In the genomic region with DNA sequence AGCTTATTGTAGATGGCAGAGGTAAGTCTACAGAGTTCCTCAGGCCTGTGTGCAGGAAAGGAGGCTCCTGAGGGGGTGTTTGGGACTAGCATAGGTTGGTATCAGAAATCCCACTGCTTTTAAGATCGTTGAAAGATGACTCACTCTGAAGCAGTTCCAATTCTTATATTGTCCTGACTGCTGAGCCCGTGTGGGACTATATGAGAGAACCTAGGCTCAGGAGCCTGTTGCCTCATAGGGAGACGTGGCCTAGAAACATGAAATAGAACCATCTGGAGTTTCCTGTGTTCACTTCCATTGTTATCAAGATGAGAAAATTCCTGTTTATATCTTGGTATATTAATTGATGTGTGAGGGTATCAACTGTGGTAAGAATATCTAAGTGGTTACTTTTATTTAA, we compare ENCODE assay signal across 18 cellular contexts. TPM values are rescaled to one million over a fixed set of nuclear protein-coding genes. Genes with fewer than 3 reads are reported as not detected.
DNase-seq lines count a peak whose midpoint lies in the region; ATAC-seq and TF ChIP-seq lines count a peak whose summit lies in the region.
"Had no signal": no experiment of that assay in that cellular context is flagged by ENCODE, and none has a peak within 500 bp of the region (broad histone marks: within the 10 kb centered on the region; RNA-seq: fewer than 3 reads in every experiment).

No MANE protein-coding gene starts in this region.

- H2AFZ ChIP-seq in osteoblast (ENCODE audit: low read length) = no peak overlapping the region

- H3K4me3 ChIP-seq in cardiac fibroblast (replicated peaks in 1 of 2; ENCODE audit: low read depth in 2 of 2, low read length in 2 of 2) (no peak overlapping the region), osteoblast (ENCODE audit: insufficient read depth, low read length) (no peak overlapping the region), gastroesophageal sphincter (no peak overlapping the region)
- H3K4me3 ChIP-seq: heart right ventricle, thoracic aorta had no signal

- H4K20me1 ChIP-seq in osteoblast (ENCODE audit: insufficient read depth, low read length) = peaks cover 64% of the 10 kb centered on the region

- no peak for TF ChIP-seq EP300 in gastroesophageal sphincter (IDR thresholded peaks at IDR 0.05)

- no peaks in the 10 kb centered on the region for H3K9me3 ChIP-seq in osteoblast (ENCODE audit: low read depth, low read length)
- H3K9me3 ChIP-seq in gastroesophageal sphincter = no peaks in the 10 kb centered on the region
- H3K9me3 ChIP-seq: heart right ventricle, thoracic aorta had no signal

- TF ChIP-seq POLR2A in gastroesophageal sphincter (IDR thresholded peaks at IDR 0.05) = no peak

- H3K27me3 ChIP-seq in osteoblast (ENCODE audit: insufficient read depth, low read length) (no peaks in the 10 kb centered on the region), gastroesophageal sphincter (no peaks in the 10 kb centered on the region)
- H3K27me3 ChIP-seq: heart right ventricle had no signal

- no peak for ATAC-seq in gastroesophageal sphincter
- no peak for ATAC-seq in GM18873 (IDR thresholded peaks at IDR 0.05; ENCODE audit: low FRiP score, unreplicated experiment)
- ATAC-seq: T-cell had no signal

- DNase-seq in ELR (ENCODE audit: low read depth) (peak; percentile 74), M059J (ENCODE audit: low read depth) (peak; percentile 56), cardiac fibroblast (ENCODE audit: low read depth in 2 of 2) (peak; percentile 73 to 88), osteoblast (ENCODE audit: insufficient read length, low spot score, missing footprints) (no peak), NCI-H187 (lab: John Stamatoyannopoulos, UW) (no peak)
- DNase-seq: activated CD4-positive, CD25-positive, alpha-beta regulatory T cell treated with anti-CD3 and anti-CD28 coated beads, Interleukin-2, amount 50 U/mL, for 72 hours; activated CD8-positive, alpha-beta memory T cell treated with anti-CD3 and anti-CD28 coated beads, Interleukin-2, amount 50 U/mL, for 4 hours; activated naive CD8-positive, alpha-beta T cell treated with anti-CD3 and anti-CD28 coated beads, Interleukin-2, amount 10 ng/mL, durations not matched to agents 7 days and 5 days; heart right ventricle; kidney; nephron progenitor cell; retina; T-cell had no signal

- H3K36me3 ChIP-seq in osteoblast (ENCODE audit: insufficient read depth, low read length) (peaks cover 55% of the 10 kb centered on the region), gastroesophageal sphincter (peaks cover 0 to 69% of the 10 kb centered on the region in 2 donors)

- 40 to 57% methylated on average over 1 to 3 of the region's 3 CpGs for WGBS in gastroesophageal sphincter (ENCODE audit: low coverage in 1 of 2), 2 donors

- H3K79me2 ChIP-seq in osteoblast (ENCODE audit: insufficient read depth, low read length) = peaks cover 91% of the 10 kb centered on the region

- no peak for TF ChIP-seq CTCF in cardiac fibroblast (IDR thresholded peaks at IDR 0.05; ENCODE audit: low read depth, low read length)
- no peak for TF ChIP-seq CTCF in osteoblast (IDR thresholded peaks at IDR 0.05; ENCODE audit: extremely low read depth, low read depth, low read length)
- no peak for TF ChIP-seq CTCF in gastroesophageal sphincter (IDR thresholded peaks at IDR 0.05)

- H3K27ac ChIP-seq in osteoblast (ENCODE audit: low read depth, low read length) (peak overlapping the region; percentile 16), gastroesophageal sphincter (no peak overlapping the region)
- H3K27ac ChIP-seq: heart right ventricle, thoracic aorta had no signal

- H3K4me1 ChIP-seq in osteoblast (ENCODE audit: insufficient read depth, low read length) (peaks cover 31% of the 10 kb centered on the region), gastroesophageal sphincter (peaks cover 0 to 48% (median 12%) of the 10 kb centered on the region in 3 donors)

- no peak overlapping the region for H3K4me2 ChIP-seq in osteoblast (ENCODE audit: insufficient read depth, low read length)

RNA-seq across cellular contexts. Expression of a gene that starts 5.7 kb away (rescaled TPM):
- 246 and 380 TPM in 2 replicates for total RNA-seq in M059J (2014; rRNA removed; shearing (Covaris generic))
- total RNA-seq in osteoblast (180 and 200 TPM in 2 replicates), gastroesophageal sphincter (100 to 1,000 TPM; 221 to 258 (median 240) TPM)

RNA-seq across cellular contexts. Expression of a gene that starts 6.7 kb away (rescaled TPM):
- total RNA-seq in M059J (2014; rRNA removed; shearing (Covaris generic)) = 32.3 and 35.3 TPM in 2 replicates
- 11.2 and 15.9 TPM in 2 replicates for total RNA-seq in osteoblast
- total RNA-seq in gastroesophageal sphincter = 10 to 100 TPM; 21.7 to 37.5 (median 30.2) TPM

RNA-seq across cellular contexts. Expression of a gene that starts 25.7 kb away (rescaled TPM):
- 12.8 and 20.5 TPM in 2 replicates for total RNA-seq in M059J (2014; rRNA removed; shearing (Covaris generic))
- total RNA-seq in osteoblast (16.5 and 17.4 TPM in 2 replicates), gastroesophageal sphincter (10 to 100 TPM; 10.6 to 21.0 (median 15.5) TPM)

RNA-seq across cellular contexts. Expression of a gene that starts 37.4 kb away (rescaled TPM):
- not detected in 2 replicates for total RNA-seq in M059J (2014; rRNA removed; shearing (Covaris generic))
- total RNA-seq in osteoblast (not detected in 2 replicates), gastroesophageal sphincter (not detected)
- total RNA-seq: activated naive CD8-positive, alpha-beta T cell treated with anti-CD3 and anti-CD28 coated beads, Interleukin-2, amount 10 ng/mL, durations not matched to agents 7 days and 5 days; H4; heart right ventricle; kidney; mesenteric fat pad; T-cell; thoracic aorta had no signal

RNA-seq across cellular contexts. Expression of a gene that starts 44.5 kb away (rescaled TPM):
- total RNA-seq in M059J (2014; rRNA removed; shearing (Covaris generic)) = 1.1 and 2.2 TPM in 2 replicates
- total RNA-seq in osteoblast = 0.29 and 0.36 TPM in 2 replicates
- 1 to 10 TPM; 2.2 to 5.4 (median 4.0) TPM for total RNA-seq in gastroesophageal sphincter

Comparison
In these comparisons a context has a peak if more than half of its experiments do, and no peak if none do; other contexts are left out.
1. DNase-seq: peak in ELR (single experiment), M059J (single experiment) and cardiac fibroblast (2 of 2); none in osteoblast (single experiment) and NCI-H187 (0 of 2).